ENCODE assay signal across 9 cellular contexts in the genomic region with DNA sequence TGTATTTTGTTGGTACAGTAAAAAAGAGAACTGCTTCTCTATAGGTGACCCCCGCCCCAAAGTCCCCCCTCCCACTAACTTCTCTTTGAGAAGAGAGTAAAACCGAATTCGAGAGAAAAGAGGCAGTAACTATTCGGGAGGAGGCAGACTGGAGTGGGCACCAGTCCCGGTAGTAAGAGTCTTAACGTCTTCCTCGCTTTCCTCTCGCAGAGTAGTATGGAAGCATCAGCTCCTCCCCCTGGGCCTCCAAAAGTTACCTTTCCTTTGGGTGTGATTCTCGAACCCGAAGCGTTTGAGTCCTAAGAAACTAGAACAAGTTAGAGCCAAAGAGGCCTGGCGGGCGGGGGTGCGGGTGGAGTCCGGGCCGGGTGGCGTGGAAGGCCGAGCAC. TPM values are rescaled to one million over a fixed set of nuclear protein-coding genes. Genes with fewer than 3 reads are reported as not detected.
DNase-seq lines count a peak whose midpoint lies in the region; ATAC-seq, FAIRE-seq and TF ChIP-seq lines count a peak whose summit lies in the region.
"Had no signal": no experiment of that assay in that cellular context is flagged by ENCODE, and none has a peak within 500 bp of the region (broad histone marks: within the 10 kb centered on the region; RNA-seq: fewer than 3 reads in every experiment).

No MANE protein-coding gene starts in this region.

- peak overlapping the region; percentile 90 for H3K4me2 ChIP-seq in parathyroid adenoma (ENCODE audit: low read length)

- H3K9ac ChIP-seq in parathyroid adenoma: peak overlapping the region; percentile 6

- H3K36me3 ChIP-seq in parathyroid adenoma (ENCODE audit: control insufficient read depth, insufficient read depth, low read length): no peaks in the 10 kb centered on the region

- ATAC-seq in GM19455 (IDR thresholded peaks at IDR 0.05; ENCODE audit: unreplicated experiment): no peak
- no peak for ATAC-seq in HG03460 (IDR thresholded peaks at IDR 0.05; ENCODE audit: unreplicated experiment)

- H3K4me3 ChIP-seq in fibroblast of mammary gland (ENCODE audit: control insufficient read depth, low read depth, low read length) (peak overlapping the region; percentile 79), parathyroid adenoma (ENCODE audit: low read depth, low read length) (peak overlapping the region; percentile 67)

- FAIRE-seq in RCC 7860 (lab: Jason Lieb, UNC): no peak

- DNase-seq in DMS 273 (lab: John Stamatoyannopoulos, UW; ENCODE audit: unreplicated experiment) (peak; percentile 84), DMS 273 treated with DMSO at 0.1 percent for 48 hours (lab: John Stamatoyannopoulos, UW) (no peak), SK-N-DZ (ENCODE audit: low spot score) (peak; percentile 60), fibroblast of mammary gland (ENCODE audit: low read depth) (no peak), RCC 7860 (ENCODE audit: low spot score) (no peak)

- no peak for TF ChIP-seq CTCF in fibroblast of mammary gland (conservative IDR thresholded peaks at IDR 0.05; ENCODE audit: control insufficient read depth, insufficient read depth, low read depth, low read length)
- no peak for TF ChIP-seq CTCF in parathyroid adenoma (IDR thresholded peaks at IDR 0.05)

- peak overlapping the region; percentile 88 for H2AFZ ChIP-seq in parathyroid adenoma

- H3K79me2 ChIP-seq in parathyroid adenoma: peaks cover 13% of the 10 kb centered on the region

- H3K27me3 ChIP-seq in parathyroid adenoma (ENCODE audit: control insufficient read depth, insufficient read depth, low read length): no peaks in the 10 kb centered on the region

- H3K27ac ChIP-seq in parathyroid adenoma: peak overlapping the region; percentile 82
- H3K27ac ChIP-seq: 22Rv1 had no signal

- peaks cover 5% of the 10 kb centered on the region for H3K4me1 ChIP-seq in parathyroid adenoma

- H3K9me3 ChIP-seq in parathyroid adenoma (ENCODE audit: control insufficient read depth, low read length): no peaks in the 10 kb centered on the region

RNA-seq across cellular contexts. Expression of a gene that starts 0.4 kb away (rescaled TPM):
- 15.2 and 24.1 TPM in 2 replicates for polyA plus RNA-seq in SK-N-DZ (2014; cell fraction: cytosol; rRNA removed)
- polyA plus RNA-seq in SK-N-DZ (2014; cell fraction: nucleus; rRNA removed): 29.6 and 31.9 TPM in 2 replicates

Comparison
In these comparisons a context has a peak if more than half of its experiments do, and no peak if none do; other contexts are left out.
1. DNase-seq: peak in DMS 273 (single experiment) and SK-N-DZ (single experiment); none in DMS 273 treated with DMSO at 0.1 percent for 48 hours (single experiment), fibroblast of mammary gland (single experiment) and RCC 7860 (single experiment).